2 cellular contexts compared by ENCODE assay signal in the genomic region with DNA sequence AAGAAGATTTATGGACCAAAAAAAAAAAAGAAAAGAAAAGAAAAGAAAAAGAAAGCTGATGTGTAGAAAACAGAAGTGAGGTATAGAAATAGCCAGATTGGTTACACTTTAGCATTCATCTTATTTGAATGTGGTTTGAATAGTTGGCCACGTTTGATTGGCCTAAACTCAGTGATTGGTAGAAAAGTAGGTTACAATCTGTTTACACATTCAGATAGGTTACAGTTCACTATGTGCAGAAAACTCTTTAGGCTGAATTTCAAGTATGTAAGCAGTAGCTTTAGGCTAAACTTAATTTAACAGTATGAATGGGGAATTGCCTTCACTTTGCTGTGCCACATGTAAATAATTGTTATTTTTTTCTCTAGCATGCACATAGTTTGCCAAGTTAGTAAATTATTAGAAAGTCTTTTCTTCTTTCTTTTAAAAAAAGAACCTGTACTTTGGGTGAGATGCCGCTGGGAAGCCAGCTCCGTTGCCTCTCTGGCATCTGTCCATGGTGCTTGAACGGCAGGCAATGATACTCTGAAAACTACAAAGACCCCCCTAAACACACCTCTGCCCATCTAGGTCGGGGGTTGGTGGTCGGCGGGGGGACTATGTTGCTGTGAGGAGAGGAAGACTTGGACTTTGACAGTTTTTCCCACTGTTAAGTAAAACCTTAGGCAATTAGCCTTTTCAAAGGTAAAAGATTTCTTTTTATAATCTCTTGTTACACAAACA.
A peak's percentile ranks its signal among the peaks of the same experiment; 100 is the strongest.
TF ChIP-seq lines count a peak whose summit lies in the region.

No MANE protein-coding gene starts in this region.

TF ChIP-seq in A549, 52 proteins besides CTCF, POLR2A, EP300 and RAD21 (continued from another document):
- TF ChIP-seq, protein P1, sequence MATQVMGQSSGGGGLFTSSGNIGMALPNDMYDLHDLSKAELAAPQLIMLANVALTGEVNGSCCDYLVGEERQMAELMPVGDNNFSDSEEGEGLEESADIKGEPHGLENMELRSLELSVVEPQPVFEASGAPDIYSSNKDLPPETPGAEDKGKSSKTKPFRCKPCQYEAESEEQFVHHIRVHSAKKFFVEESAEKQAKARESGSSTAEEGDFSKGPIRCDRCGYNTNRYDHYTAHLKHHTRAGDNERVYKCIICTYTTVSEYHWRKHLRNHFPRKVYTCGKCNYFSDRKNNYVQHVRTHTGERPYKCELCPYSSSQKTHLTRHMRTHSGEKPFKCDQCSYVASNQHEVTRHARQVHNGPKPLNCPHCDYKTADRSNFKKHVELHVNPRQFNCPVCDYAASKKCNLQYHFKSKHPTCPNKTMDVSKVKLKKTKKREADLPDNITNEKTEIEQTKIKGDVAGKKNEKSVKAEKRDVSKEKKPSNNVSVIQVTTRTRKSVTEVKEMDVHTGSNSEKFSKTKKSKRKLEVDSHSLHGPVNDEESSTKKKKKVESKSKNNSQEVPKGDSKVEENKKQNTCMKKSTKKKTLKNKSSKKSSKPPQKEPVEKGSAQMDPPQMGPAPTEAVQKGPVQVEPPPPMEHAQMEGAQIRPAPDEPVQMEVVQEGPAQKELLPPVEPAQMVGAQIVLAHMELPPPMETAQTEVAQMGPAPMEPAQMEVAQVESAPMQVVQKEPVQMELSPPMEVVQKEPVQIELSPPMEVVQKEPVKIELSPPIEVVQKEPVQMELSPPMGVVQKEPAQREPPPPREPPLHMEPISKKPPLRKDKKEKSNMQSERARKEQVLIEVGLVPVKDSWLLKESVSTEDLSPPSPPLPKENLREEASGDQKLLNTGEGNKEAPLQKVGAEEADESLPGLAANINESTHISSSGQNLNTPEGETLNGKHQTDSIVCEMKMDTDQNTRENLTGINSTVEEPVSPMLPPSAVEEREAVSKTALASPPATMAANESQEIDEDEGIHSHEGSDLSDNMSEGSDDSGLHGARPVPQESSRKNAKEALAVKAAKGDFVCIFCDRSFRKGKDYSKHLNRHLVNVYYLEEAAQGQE (IDR thresholded peaks at IDR 0.05): peak; percentile 56; the same call in 1 of the 2 replicates
- TF ChIP-seq, protein P2, sequence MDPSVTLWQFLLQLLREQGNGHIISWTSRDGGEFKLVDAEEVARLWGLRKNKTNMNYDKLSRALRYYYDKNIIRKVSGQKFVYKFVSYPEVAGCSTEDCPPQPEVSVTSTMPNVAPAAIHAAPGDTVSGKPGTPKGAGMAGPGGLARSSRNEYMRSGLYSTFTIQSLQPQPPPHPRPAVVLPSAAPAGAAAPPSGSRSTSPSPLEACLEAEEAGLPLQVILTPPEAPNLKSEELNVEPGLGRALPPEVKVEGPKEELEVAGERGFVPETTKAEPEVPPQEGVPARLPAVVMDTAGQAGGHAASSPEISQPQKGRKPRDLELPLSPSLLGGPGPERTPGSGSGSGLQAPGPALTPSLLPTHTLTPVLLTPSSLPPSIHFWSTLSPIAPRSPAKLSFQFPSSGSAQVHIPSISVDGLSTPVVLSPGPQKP (IDR thresholded peaks at IDR 0.05; ENCODE audit: low read depth, low read length): no peak
TF ChIP-seq in A549: peak in this region for 1.

TF ChIP-seq in HepG2, 621 proteins besides CTCF, POLR2A, EP300 and RAD21 (continued from another document):
- TF ChIP-seq, protein P1 (IDR thresholded peaks at IDR 0.05; ENCODE audit: borderline replicate concordance in 1 of 2, low read depth in 1 of 2, low read length in 2 of 2): peak; percentile 31 to 89
- no peak for TF ChIP-seq BHLHE40 (IDR thresholded peaks at IDR 0.05; ENCODE audit: low read length)
TF ChIP-seq in HepG2: peak in this region for 1.
